Comparison of ENCODE assay signal across 23 cellular contexts in genomic region chr7:1049801-1050200, GRCh38. TPM values are rescaled to one million over a fixed set of nuclear protein-coding genes. Genes with fewer than 3 reads are reported as not detected.
A peak's percentile ranks its signal among the peaks of the same experiment; 100 is the strongest.
DNase-seq lines count a peak whose midpoint lies in the region; ATAC-seq and TF ChIP-seq lines count a peak whose summit lies in the region.
"Had no signal": no experiment of that assay in that cellular context is flagged by ENCODE, and none has a peak within 500 bp of the region (broad histone marks: within the 10 kb centered on the region; RNA-seq: fewer than 3 reads in every experiment).

No MANE protein-coding gene starts in this region.

- no peak for TF ChIP-seq POLR2A in uterus (IDR thresholded peaks at IDR 0.05)

- H3K27ac ChIP-seq in lower lobe of right lung (peak overlapping the region; percentile 64), uterus (peak overlapping the region; percentile 13 to 35)
- H3K27ac ChIP-seq in effector memory CD4-positive, alpha-beta T cell (ENCODE audit: insufficient read depth, low read length, poor library complexity, severe bottlenecking) = no peak overlapping the region
- H3K27ac ChIP-seq: parathyroid adenoma had no signal

- intact Hi-C loops in lower lobe of right lung (cut with DNase I) (no loop called here), uterus (cut with DNase I; ENCODE audit: low total_unique reads) (no loop called here)

- no peaks in the 10 kb centered on the region for H3K9me3 Mint-ChIP-seq in activated naive CD4-positive, alpha-beta T cell treated with anti-CD3 and anti-CD28 coated beads, Interleukin-2, amount 50 U/mL, for 72 hours
- no peaks in the 10 kb centered on the region for H3K9me3 Mint-ChIP-seq in endothelial cell (ENCODE audit: unreplicated experiment)
- H3K9me3 Mint-ChIP-seq: activated T-cell treated with anti-CD3 and anti-CD28 coated beads, Interleukin-2, amount 50 U/mL, for 4 hours; IgD-negative memory B cell; mesothelial cell of epicardium; natural killer cell treated with Interleukin-12 subunit alpha and Interleukin-12 subunit beta and Interleukin-15 and Interleukin-18, amount 100 ng/mL, for 72 hours had no signal

- H3K36me3 ChIP-seq in lower lobe of right lung (no peaks in the 10 kb centered on the region), uterus (no peaks in the 10 kb centered on the region)
- H3K36me3 ChIP-seq in effector memory CD4-positive, alpha-beta T cell (ENCODE audit: control insufficient read depth, insufficient read depth, low read length) = no peaks in the 10 kb centered on the region
- H3K36me3 ChIP-seq: MG63 had no signal

- H3K36me3 Mint-ChIP-seq in activated naive CD4-positive, alpha-beta T cell treated with anti-CD3 and anti-CD28 coated beads, Interleukin-2, amount 50 U/mL, for 72 hours = no peaks in the 10 kb centered on the region
- peaks cover 6% of the 10 kb centered on the region for H3K36me3 Mint-ChIP-seq in endothelial cell (ENCODE audit: low read depth, unreplicated experiment)
- H3K36me3 Mint-ChIP-seq: IgD-negative memory B cell; mesothelial cell of epicardium; natural killer cell treated with Interleukin-12 subunit alpha and Interleukin-12 subunit beta and Interleukin-15 and Interleukin-18, amount 100 ng/mL, for 72 hours had no signal

- DNase-seq in activated naive CD4-positive, alpha-beta T cell treated with anti-CD3 and anti-CD28 coated beads, Interleukin-2, amount 50 U/mL, for 72 hours (ENCODE audit: low spot score in 2 of 2) = no peak
- DNase-seq in activated naive CD4-positive, alpha-beta T cell (lab: John Stamatoyannopoulos, UW) = no peak
- no peak for DNase-seq in endothelial cell (ENCODE audit: low spot score)
- DNase-seq in lower lobe of right lung = peak; percentile 22
- no peak for DNase-seq in uterus
- DNase-seq in stimulated activated CD4-positive, alpha-beta T cell treated with anti-CD3 and anti-CD28 coated beads, Interleukin-4, amount 100 ng/mL, for 4 hours = no peak
- DNase-seq in effector memory CD4-positive, alpha-beta T cell = no peak
- DNase-seq in kidney glomerular epithelial cell (lab: John Stamatoyannopoulos, UW) = no peak
- DNase-seq: activated CD4-positive, CD25-positive, alpha-beta regulatory T cell treated with anti-CD3 and anti-CD28 coated beads, Interleukin-2, amount 50 U/mL, for 72 hours; activated CD8-positive, alpha-beta memory T cell treated with anti-CD3 and anti-CD28 coated beads for 24 hours; activated naive CD4-positive, alpha-beta T cell treated with anti-CD3 and anti-CD28 coated beads, Interleukin-2, amount 50 U/mL, for 16 hours; activated T-cell treated with anti-CD3 and anti-CD28 coated beads, Interleukin-2, amount 50 U/mL, for 4 hours; Caco-2; MG63; NCI-H146; NCI-H526; RPMI8226; stimulated activated CD4-positive, alpha-beta T cell treated with anti-CD3 and anti-CD28 coated beads, Interleukin-1b, Interleukin-23, amount 100 ng/mL, for 48 hours; stimulated activated naive CD4-positive, alpha-beta T cell had no signal

- no peak for ATAC-seq in activated naive CD4-positive, alpha-beta T cell treated with anti-CD3 and anti-CD28 coated beads, Interleukin-2, amount 50 U/mL, for 72 hours
- no peak for ATAC-seq in lower lobe of right lung
- ATAC-seq: activated T-cell treated with anti-CD3 and anti-CD28 coated beads, Interleukin-2, amount 50 U/mL, for 4 hours; natural killer cell treated with Interleukin-12 subunit alpha and Interleukin-12 subunit beta and Interleukin-15 and Interleukin-18, amount 100 ng/mL, for 72 hours had no signal

- H3K27ac Mint-ChIP-seq in activated naive CD4-positive, alpha-beta T cell treated with anti-CD3 and anti-CD28 coated beads, Interleukin-2, amount 50 U/mL, for 72 hours = peak overlapping the region; percentile 60 to 68
- H3K27ac Mint-ChIP-seq in endothelial cell (ENCODE audit: unreplicated experiment) = peak overlapping the region; percentile 42
- H3K27ac Mint-ChIP-seq: mesothelial cell of epicardium; natural killer cell treated with Interleukin-12 subunit alpha and Interleukin-12 subunit beta and Interleukin-15 and Interleukin-18, amount 100 ng/mL, for 72 hours had no signal

- H3K4me1 ChIP-seq in lower lobe of right lung = peaks cover 100% of the 10 kb centered on the region
- peaks cover 3 to 18% of the 10 kb centered on the region in 2 donors for H3K4me1 ChIP-seq in uterus
- H3K4me1 ChIP-seq in effector memory CD4-positive, alpha-beta T cell (ENCODE audit: control insufficient read depth, insufficient read depth, low read length, poor library complexity, severe bottlenecking) = peaks cover 65% of the 10 kb centered on the region

- H3K27me3 ChIP-seq in lower lobe of right lung (ENCODE audit: low read depth) = no peaks in the 10 kb centered on the region
- no peaks in the 10 kb centered on the region for H3K27me3 ChIP-seq in uterus
- no peaks in the 10 kb centered on the region for H3K27me3 ChIP-seq in effector memory CD4-positive, alpha-beta T cell (replicated peaks; ENCODE audit: control insufficient read depth, insufficient read depth, low read length, poor library complexity, severe bottlenecking)
- H3K27me3 ChIP-seq: MG63 had no signal

- peaks cover 16% of the 10 kb centered on the region for H3K27me3 Mint-ChIP-seq in endothelial cell (ENCODE audit: unreplicated experiment)

- no peak overlapping the region for H3K4me3 ChIP-seq in lower lobe of right lung
- H3K4me3 ChIP-seq in uterus = no peak overlapping the region
- H3K4me3 ChIP-seq in effector memory CD4-positive, alpha-beta T cell (ENCODE audit: insufficient read depth, low read depth, low read length, poor library complexity, severe bottlenecking) = no peak overlapping the region
- H3K4me3 ChIP-seq: MG63 had no signal

- H3K9me3 ChIP-seq in lower lobe of right lung = no peaks in the 10 kb centered on the region
- no peaks in the 10 kb centered on the region for H3K9me3 ChIP-seq in uterus
- no peaks in the 10 kb centered on the region for H3K9me3 ChIP-seq in effector memory CD4-positive, alpha-beta T cell (ENCODE audit: control insufficient read depth, low read length)
- H3K9me3 ChIP-seq: Caco-2, MG63 had no signal

- TF ChIP-seq CTCF in endothelial cell (IDR thresholded peaks at IDR 0.05; ENCODE audit: unreplicated experiment) (no peak), lower lobe of right lung (IDR thresholded peaks at IDR 0.05) (no peak), uterus (IDR thresholded peaks at IDR 0.05) (no peak)

- H3K4me3 Mint-ChIP-seq in endothelial cell (ENCODE audit: unreplicated experiment) = no peak overlapping the region
- H3K4me3 Mint-ChIP-seq: activated T-cell treated with anti-CD3 and anti-CD28 coated beads, Interleukin-2, amount 50 U/mL, for 4 hours; IgD-negative memory B cell; mesothelial cell of epicardium; natural killer cell treated with Interleukin-12 subunit alpha and Interleukin-12 subunit beta and Interleukin-15 and Interleukin-18, amount 100 ng/mL, for 72 hours had no signal

- peaks cover 69% of the 10 kb centered on the region for H3K4me1 Mint-ChIP-seq in endothelial cell (ENCODE audit: unreplicated experiment)

RNA-seq across cellular contexts. Expression of gene GPR146, which starts 5.5 kb away (rescaled TPM):
- total RNA-seq in activated naive CD4-positive, alpha-beta T cell treated with anti-CD3 and anti-CD28 coated beads, Interleukin-2, amount 50 U/mL, for 72 hours = 1 to 10 TPM; 1.6 to 9.3 TPM
- total RNA-seq in endothelial cell (ENCODE audit: unreplicated experiment) (8.1 TPM), lower lobe of right lung (44.8 TPM), uterus (100 to 1,000 TPM in 1 of 4 donors, 10 to 100 TPM in 3; 10.0 to 110 (median 32.9) TPM)

RNA-seq across cellular contexts. Expression of gene GPER1, which starts 38.1 kb away (rescaled TPM):
- not detected for total RNA-seq in activated naive CD4-positive, alpha-beta T cell treated with anti-CD3 and anti-CD28 coated beads, Interleukin-2, amount 50 U/mL, for 72 hours
- total RNA-seq in endothelial cell (ENCODE audit: unreplicated experiment) = 0.72 TPM
- total RNA-seq in lower lobe of right lung = 26.0 TPM
- total RNA-seq in uterus = 10 to 100 TPM in 1 of 4 donors, 1 to 10 TPM in 3; 1.3 to 10.6 (median 5.0) TPM
- total RNA-seq: natural killer cell treated with Interleukin-12 subunit alpha and Interleukin-12 subunit beta and Interleukin-15 and Interleukin-18, amount 100 ng/mL, for 72 hours had no signal
